Comparison of ENCODE assay signal across 26 cellular contexts in the genomic region with DNA sequence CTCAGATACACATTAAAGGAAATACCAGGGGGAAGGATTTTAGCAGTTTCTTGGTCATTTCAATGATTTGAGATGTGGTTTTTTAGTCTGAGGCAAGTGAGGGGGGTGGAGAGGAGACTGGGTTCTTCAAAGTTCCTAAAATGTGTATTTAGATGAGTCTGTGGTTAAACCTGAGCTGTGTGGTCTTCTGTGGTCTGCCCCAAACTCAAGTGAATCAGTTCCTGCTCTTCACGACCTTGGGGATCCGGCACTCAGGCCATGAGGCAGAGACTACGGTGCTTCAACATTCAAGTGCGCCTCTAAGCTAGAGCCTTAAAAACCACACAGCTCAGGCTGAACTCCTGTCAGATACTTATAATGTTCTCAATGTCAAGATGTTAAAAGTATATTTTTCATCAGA.
DNase-seq lines count a peak whose midpoint lies in the region; ATAC-seq and TF ChIP-seq lines count a peak whose summit lies in the region.
"Had no signal": no experiment of that assay in that cellular context is flagged by ENCODE, and none has a peak within 500 bp of the region (broad histone marks: within the 10 kb centered on the region; RNA-seq: fewer than 3 reads in every experiment).

No MANE protein-coding gene starts in this region.

- no peaks in the 10 kb centered on the region; the same call in 1 of the 2 replicates for H3K4me1 ChIP-seq in SJCRH30

- no peaks in the 10 kb centered on the region for H3K36me3 ChIP-seq in SJCRH30

- H3K9me3 ChIP-seq in SJCRH30 (replicated peaks): no peaks in the 10 kb centered on the region

- H3K27me3 ChIP-seq in SJCRH30: no peaks in the 10 kb centered on the region

- H3K27ac ChIP-seq in SJCRH30: no peak overlapping the region
- H3K27ac ChIP-seq: 22Rv1, VCaP had no signal

- H3K4me3 ChIP-seq in SJCRH30: no peak overlapping the region
- H3K4me3 ChIP-seq: K562 had no signal

- DNase-seq in DMS79 (lab: John Stamatoyannopoulos, UW) (peak; percentile 12), DMS79 treated with DMSO at 0.1 percent for 48 hours (lab: John Stamatoyannopoulos, UW) (no peak), M059J (ENCODE audit: low read depth) (peak; percentile 23), SJCRH30 (peak; percentile 29 to 57), islet precursor cell (peak; percentile 56), HEK293T (ENCODE audit: extremely low spot score) (no peak), SHP77 treated with DMSO at 0.1 percent for 48 hours (lab: John Stamatoyannopoulos, UW) (no peak)
- DNase-seq: activated CD4-positive, alpha-beta T cell treated with anti-CD3 and anti-CD28 coated beads, Interleukin-2, amount 50 U/mL, for 1 hour; activated naive CD4-positive, alpha-beta T cell treated with anti-CD3 and anti-CD28 coated beads, Interleukin-2, amount 50 U/mL, for 16 hours; amniotic stem cell; CD4-positive, alpha-beta memory T cell; DMS 273 treated with DMSO at 0.1 percent for 48 hours; left ventricle myocardium superior; naive B cell; NCI-H1105; NCI-H187 treated with DMSO at 0.1 percent for 48 hours; NCI-H2227 treated with DMSO at 0.1 percent for 48 hours; OCI-M1; stimulated activated CD4-positive, alpha-beta T cell treated with anti-CD3 and anti-CD28 coated beads, Interleukin-15, amount 100 ng/mL, for 24 hours; stimulated activated naive CD4-positive, alpha-beta T cell had no signal

- ATAC-seq in activated CD4-positive, CD25-positive, alpha-beta regulatory T cell treated with anti-CD3 and anti-CD28 coated beads, Interleukin-2, amount 50 U/mL, for 24 hours: no peak
- ATAC-seq: HCT116, K562, left ventricle myocardium superior, SK-N-SH treated with all-trans-retinoic acid at 6 μM for 48 hours had no signal

- POLR2A ChIA-PET in HEK293T (lab: Yijun Ruan, JAX): no interaction called here

- CTCF ChIA-PET in HEK293T (lab: Yijun Ruan, JAX): no interaction called here

TF ChIP-seq in HEK293T, 16 proteins besides CTCF, POLR2A, EP300 and RAD21:
- TF ChIP-seq SUZ12 (IDR thresholded peaks at IDR 0.05) (no peak), ZNF384 (IDR thresholded peaks at IDR 0.05) (no peak), BHLHE40 (IDR thresholded peaks at IDR 0.05; ENCODE audit: borderline replicate concordance) (no peak), LEF1 (IDR thresholded peaks at IDR 0.05; ENCODE audit: borderline replicate concordance) (no peak), ARNT (IDR thresholded peaks at IDR 0.05) (no peak), SP1 (IDR thresholded peaks at IDR 0.05) (no peak), FOXM1 (IDR thresholded peaks at IDR 0.05; ENCODE audit: borderline replicate concordance) (no peak), FOXK2 (IDR thresholded peaks at IDR 0.05) (no peak), CTBP1 (IDR thresholded peaks at IDR 0.05; ENCODE audit: borderline replicate concordance) (no peak)
- TF ChIP-seq, protein P1, sequence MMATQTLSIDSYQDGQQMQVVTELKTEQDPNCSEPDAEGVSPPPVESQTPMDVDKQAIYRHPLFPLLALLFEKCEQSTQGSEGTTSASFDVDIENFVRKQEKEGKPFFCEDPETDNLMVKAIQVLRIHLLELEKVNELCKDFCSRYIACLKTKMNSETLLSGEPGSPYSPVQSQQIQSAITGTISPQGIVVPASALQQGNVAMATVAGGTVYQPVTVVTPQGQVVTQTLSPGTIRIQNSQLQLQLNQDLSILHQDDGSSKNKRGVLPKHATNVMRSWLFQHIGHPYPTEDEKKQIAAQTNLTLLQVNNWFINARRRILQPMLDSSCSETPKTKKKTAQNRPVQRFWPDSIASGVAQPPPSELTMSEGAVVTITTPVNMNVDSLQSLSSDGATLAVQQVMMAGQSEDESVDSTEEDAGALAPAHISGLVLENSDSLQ (IDR thresholded peaks at IDR 0.05): no peak

Comparison
In these comparisons a context has a peak if more than half of its experiments do, and no peak if none do; other contexts are left out.
1. DNase-seq: peak in DMS79 (single experiment), M059J (single experiment), SJCRH30 (2 of 2) and islet precursor cell (single experiment); none in DMS79 treated with DMSO at 0.1 percent for 48 hours (single experiment), HEK293T (single experiment) and SHP77 treated with DMSO at 0.1 percent for 48 hours (single experiment).